Comparison of ENCODE assay signal across 8 cellular contexts in the genomic region with DNA sequence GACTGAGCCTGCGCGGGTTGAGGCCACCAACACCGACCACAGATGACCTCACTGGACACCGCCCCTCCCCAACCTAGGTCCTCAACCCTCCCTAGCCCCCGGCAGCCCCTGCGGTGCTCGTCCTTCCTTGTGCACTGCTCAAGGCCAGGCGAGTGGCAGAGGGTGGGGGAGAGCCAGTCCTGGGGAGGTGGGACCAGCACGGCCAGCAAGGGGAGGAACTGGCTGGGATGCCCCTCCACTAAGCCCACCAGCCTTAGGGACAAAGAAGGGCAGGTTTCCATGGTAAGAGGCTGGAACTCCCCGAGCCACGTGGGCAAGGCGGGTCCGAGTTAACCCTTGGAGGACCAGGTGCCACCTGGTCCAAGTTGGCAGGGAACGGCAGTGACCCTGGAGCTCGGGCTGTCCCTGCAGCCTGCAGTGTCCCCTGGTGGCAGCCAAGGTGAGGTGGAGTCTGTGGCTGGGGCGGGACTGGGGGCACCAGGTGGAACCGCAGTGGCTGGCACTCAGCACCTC. TPM values are rescaled to one million over a fixed set of nuclear protein-coding genes. Genes with fewer than 3 reads are reported as not detected.
DNase-seq lines count a peak whose midpoint lies in the region; ATAC-seq and TF ChIP-seq lines count a peak whose summit lies in the region.

No MANE protein-coding gene starts in this region.

- TF ChIP-seq CTCF in esophagus squamous epithelium (IDR thresholded peaks at IDR 0.05) (peak; percentile 32 to 73 (median 62)), retinal pigment epithelial cell (conservative IDR thresholded peaks at IDR 0.05; ENCODE audit: low read depth, low read length) (peak; percentile 78)

- peaks cover 3 to 44% (median 9%) of the 10 kb centered on the region in 3 donors for H3K36me3 ChIP-seq in esophagus squamous epithelium

- intact Hi-C loops in esophagus squamous epithelium (cut with DNase I) = no loop called here

- WGBS in esophagus squamous epithelium, 2 donors = no CpG with 5 or more reads among the region's 17 CpGs

- DNase-seq in DMS 273 (lab: John Stamatoyannopoulos, UW; ENCODE audit: unreplicated experiment) (peak; percentile 88), HT-29 (ENCODE audit: low spot score) (peak; percentile 72), UCSD-AML1 (lab: John Stamatoyannopoulos, UW; ENCODE audit: unreplicated experiment) (peak; percentile 17), esophagus squamous epithelium (lab: John Stamatoyannopoulos, UW) (no peak), retinal pigment epithelial cell (ENCODE audit: low read depth) (no peak)

- no peak for TF ChIP-seq POLR2A in esophagus squamous epithelium (IDR thresholded peaks at IDR 0.05)

- no peaks in the 10 kb centered on the region for H3K9me3 ChIP-seq in esophagus squamous epithelium

- no peak overlapping the region for H3K27ac ChIP-seq in esophagus squamous epithelium

- no peak overlapping the region for H3K4me3 ChIP-seq in esophagus squamous epithelium
- no peak overlapping the region for H3K4me3 ChIP-seq in retinal pigment epithelial cell (ENCODE audit: low read length)

- no peak for ATAC-seq in GM21717 (IDR thresholded peaks at IDR 0.05; ENCODE audit: unreplicated experiment)
- ATAC-seq in HG03439 (IDR thresholded peaks at IDR 0.05; ENCODE audit: unreplicated experiment) = no peak
- ATAC-seq in GM19397 (IDR thresholded peaks at IDR 0.05; ENCODE audit: unreplicated experiment) = no peak

- H3K4me1 ChIP-seq in esophagus squamous epithelium = peaks cover 6 to 17% (median 15%) of the 10 kb centered on the region in 3 donors

- H3K27me3 ChIP-seq in esophagus squamous epithelium = peaks cover 5 to 55% (median 10%) of the 10 kb centered on the region in 4 donors

RNA-seq across cellular contexts. Expression of a gene that starts 9.2 kb away (rescaled TPM):
- 4.3 and 4.7 TPM in 2 replicates for total RNA-seq in HT-29 (2014; rRNA removed; shearing (Covaris generic))
- 1 to 10 TPM in 3 of 4 donors, not detected in 1; 1.1 to 2.3 (median 1.8) TPM for total RNA-seq in esophagus squamous epithelium

RNA-seq across cellular contexts. Expression of a gene that starts 14.8 kb away (rescaled TPM):
- total RNA-seq in HT-29 (2014; rRNA removed; shearing (Covaris generic)) = 67.5 and 70.9 TPM in 2 replicates
- 10 to 100 TPM; 17.3 to 32.2 (median 26.1) TPM for total RNA-seq in esophagus squamous epithelium

RNA-seq across cellular contexts. Expression of a gene that starts 24.8 kb away (rescaled TPM):
- total RNA-seq in HT-29 (2014; rRNA removed; shearing (Covaris generic)) = 3,401 and 4,670 TPM in 2 replicates
- 1,000 to 10,000 TPM; 3,349 to 6,664 (median 4,433) TPM for total RNA-seq in esophagus squamous epithelium

Comparison
In these comparisons a context has a peak if more than half of its experiments do, and no peak if none do; other contexts are left out.
1. DNase-seq: peak in DMS 273 (single experiment), HT-29 (single experiment) and UCSD-AML1 (single experiment); none in esophagus squamous epithelium (single experiment) and retinal pigment epithelial cell (single experiment).